17 cellular contexts compared by ENCODE assay signal in the genomic region with DNA sequence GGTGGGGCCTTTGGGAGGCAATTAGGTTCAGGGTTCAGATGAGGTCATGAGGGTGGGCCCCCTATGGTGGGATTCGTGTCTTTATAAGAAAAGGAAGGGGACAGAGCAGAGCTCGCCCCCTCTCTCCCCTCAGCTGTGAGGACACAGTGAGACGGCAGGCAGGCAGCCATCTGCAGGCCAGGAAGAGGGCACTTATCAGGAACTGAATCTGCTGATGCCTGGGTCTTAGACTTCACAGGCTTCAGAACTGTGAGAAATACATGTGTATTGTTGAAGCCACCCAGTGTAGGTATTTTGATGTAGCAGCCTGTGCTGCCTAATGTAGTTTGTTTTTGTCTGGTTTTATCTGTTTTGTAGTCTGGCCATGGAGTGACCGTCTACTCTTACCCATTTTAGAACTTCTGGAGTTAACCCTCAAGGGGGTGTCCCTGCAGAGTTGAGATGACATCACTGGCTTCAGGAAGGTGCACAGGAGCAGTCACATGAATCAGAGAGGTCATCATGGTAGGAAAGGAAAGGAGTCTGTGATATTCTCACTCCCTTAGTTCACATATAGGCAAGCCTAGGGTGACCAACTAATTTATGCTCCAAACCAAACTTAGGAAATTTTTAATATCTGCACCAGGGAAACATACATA.
A peak's percentile ranks its signal among the peaks of the same experiment; 100 is the strongest.
DNase-seq lines count a peak whose midpoint lies in the region; ATAC-seq and TF ChIP-seq lines count a peak whose summit lies in the region.
"Had no signal": no experiment of that assay in that cellular context is flagged by ENCODE, and none has a peak within 500 bp of the region (broad histone marks: within the 10 kb centered on the region; RNA-seq: fewer than 3 reads in every experiment).

No MANE protein-coding gene starts in this region.

- H3K36me3 Mint-ChIP-seq in activated CD8-positive, alpha-beta T cell treated with anti-CD3 and anti-CD28 coated beads, Interleukin-2, amount 10 ng/mL, durations not matched to agents 7 days and 5 days (ENCODE audit: low read depth), result no peaks in the 10 kb centered on the region
- no peaks in the 10 kb centered on the region for H3K36me3 Mint-ChIP-seq in activated CD8-positive, alpha-beta T cell treated with anti-CD3 and anti-CD28 coated beads for 36 hours (ENCODE audit: low read depth)
- H3K36me3 Mint-ChIP-seq in WTC11 (peaks cover 5% of the 10 kb centered on the region), HFFc6 (ENCODE audit: low read depth) (no peaks in the 10 kb centered on the region; the same call in 1 of the 2 replicates)
- H3K36me3 Mint-ChIP-seq in effector memory CD8-positive, alpha-beta T cell (ENCODE audit: insufficient read depth), result no peaks in the 10 kb centered on the region

- H3K27ac Mint-ChIP-seq in activated CD8-positive, alpha-beta T cell treated with anti-CD3 and anti-CD28 coated beads, Interleukin-2, amount 10 ng/mL, durations not matched to agents 7 days and 5 days, result peak overlapping the region; percentile 13
- H3K27ac Mint-ChIP-seq in activated CD8-positive, alpha-beta T cell treated with anti-CD3 and anti-CD28 coated beads for 36 hours, result no peak overlapping the region
- no peak overlapping the region for H3K27ac Mint-ChIP-seq in WTC11
- H3K27ac Mint-ChIP-seq in effector memory CD8-positive, alpha-beta T cell, result no peak overlapping the region
- no peak overlapping the region for H3K27ac Mint-ChIP-seq in HFFc6
- H3K27ac Mint-ChIP-seq: CD4-positive, alpha-beta T cell had no signal

- no peaks in the 10 kb centered on the region for H3K9me3 Mint-ChIP-seq in activated CD8-positive, alpha-beta T cell treated with anti-CD3 and anti-CD28 coated beads, Interleukin-2, amount 10 ng/mL, durations not matched to agents 7 days and 5 days (ENCODE audit: insufficient read depth)
- no peaks in the 10 kb centered on the region for H3K9me3 Mint-ChIP-seq in activated CD8-positive, alpha-beta T cell treated with anti-CD3 and anti-CD28 coated beads for 36 hours
- H3K9me3 Mint-ChIP-seq in WTC11 (peaks cover 10% of the 10 kb centered on the region), HFFc6 (peaks cover 5% of the 10 kb centered on the region; the same call in 1 of the 2 replicates)
- H3K9me3 Mint-ChIP-seq in effector memory CD8-positive, alpha-beta T cell, result peaks cover 0 to 3% of the 10 kb centered on the region in 2 donors

- H2AFZ ChIP-seq in osteoblast (ENCODE audit: low read length), result no peak overlapping the region

- H3K4me1 Mint-ChIP-seq in activated CD8-positive, alpha-beta T cell treated with anti-CD3 and anti-CD28 coated beads, Interleukin-2, amount 10 ng/mL, durations not matched to agents 7 days and 5 days (ENCODE audit: low read depth), result peaks cover 9% of the 10 kb centered on the region
- H3K4me1 Mint-ChIP-seq in activated CD8-positive, alpha-beta T cell treated with anti-CD3 and anti-CD28 coated beads for 36 hours (ENCODE audit: low read depth), result no peaks in the 10 kb centered on the region
- H3K4me1 Mint-ChIP-seq in WTC11, result peaks cover 21% of the 10 kb centered on the region
- H3K4me1 Mint-ChIP-seq in effector memory CD8-positive, alpha-beta T cell (ENCODE audit: low read depth in 2 of 2), result no peaks in the 10 kb centered on the region
- H3K4me1 Mint-ChIP-seq in HFFc6 (ENCODE audit: low read depth), result peaks cover 10% of the 10 kb centered on the region

- CTCF ChIA-PET in activated CD8-positive, alpha-beta T cell treated with anti-CD3 and anti-CD28 coated beads, Interleukin-2, amount 10 ng/mL, durations not matched to agents 7 days and 5 days (lab: Charles Lee), result no interaction called here
- CTCF ChIA-PET in activated CD8-positive, alpha-beta T cell treated with anti-CD3 and anti-CD28 coated beads for 36 hours (lab: Charles Lee), result no interaction called here
- CTCF ChIA-PET in WTC11 (lab: Charles Lee), result no interaction called here

- no peak for ATAC-seq in activated CD8-positive, alpha-beta T cell treated with anti-CD3 and anti-CD28 coated beads, Interleukin-2, amount 10 ng/mL, durations not matched to agents 7 days and 5 days
- ATAC-seq in activated CD8-positive, alpha-beta T cell treated with anti-CD3 and anti-CD28 coated beads for 36 hours, result no peak
- ATAC-seq in HG03565 (IDR thresholded peaks at IDR 0.05; ENCODE audit: unreplicated experiment) (peak; percentile 39), WTC11 (peak; percentile 56)
- no peak for ATAC-seq in effector memory CD8-positive, alpha-beta T cell (replicated peaks)
- ATAC-seq: A549 had no signal

- H3K4me1 ChIP-seq in osteoblast (ENCODE audit: insufficient read depth, low read length), result no peaks in the 10 kb centered on the region
- H3K4me1 ChIP-seq: A549, upper lobe of left lung had no signal

- POLR2A ChIA-PET in activated CD8-positive, alpha-beta T cell treated with anti-CD3 and anti-CD28 coated beads, Interleukin-2, amount 10 ng/mL, durations not matched to agents 7 days and 5 days (lab: Charles Lee), result interaction anchor here (0.6 kb wide), 1 partner anchor 223 kb away, joined by 3 read pairs; no protein-coding TSS in a partner anchor
- POLR2A ChIA-PET in activated CD8-positive, alpha-beta T cell treated with anti-CD3 and anti-CD28 coated beads for 36 hours (lab: Charles Lee), result interaction anchor here (0.5 kb wide), 1 partner anchor 519 kb away, joined by 3 read pairs; no protein-coding TSS in a partner anchor
- POLR2A ChIA-PET in WTC11 (lab: Charles Lee), result interaction anchor here (0.6 kb wide), 1 partner anchor 138 kb away, joined by 4 read pairs; no protein-coding TSS in a partner anchor

- H3K4me2 ChIP-seq in osteoblast (ENCODE audit: insufficient read depth, low read length), result no peak overlapping the region
- H3K4me2 ChIP-seq: A549 had no signal

- no peaks in the 10 kb centered on the region for H3K27me3 Mint-ChIP-seq in activated CD8-positive, alpha-beta T cell treated with anti-CD3 and anti-CD28 coated beads, Interleukin-2, amount 10 ng/mL, durations not matched to agents 7 days and 5 days (ENCODE audit: low read depth)
- no peaks in the 10 kb centered on the region for H3K27me3 Mint-ChIP-seq in activated CD8-positive, alpha-beta T cell treated with anti-CD3 and anti-CD28 coated beads for 36 hours
- H3K27me3 Mint-ChIP-seq in WTC11 (ENCODE audit: low read depth) (no peaks in the 10 kb centered on the region; the same call in 1 of the 2 replicates), HFFc6 (ENCODE audit: insufficient read depth) (peaks cover 3% of the 10 kb centered on the region)
- H3K27me3 Mint-ChIP-seq in effector memory CD8-positive, alpha-beta T cell, result peaks cover 0 to 6% of the 10 kb centered on the region in 2 donors
- H3K27me3 Mint-ChIP-seq: CD4-positive, alpha-beta T cell had no signal

- no peaks in the 10 kb centered on the region for H3K9me3 ChIP-seq in osteoblast (ENCODE audit: low read depth, low read length)
- H3K9me3 ChIP-seq: A549, upper lobe of left lung had no signal

- DNase-seq in activated CD8-positive, alpha-beta T cell treated with anti-CD3 and anti-CD28 coated beads, Interleukin-2, amount 10 ng/mL, durations not matched to agents 7 days and 5 days, result no peak
- DNase-seq in activated CD8-positive, alpha-beta T cell treated with anti-CD3 and anti-CD28 coated beads for 36 hours, result no peak
- DNase-seq in WTC11 (ENCODE audit: low spot score) (no peak), osteoblast (ENCODE audit: insufficient read length, low spot score, missing footprints) (peak; percentile 13), HFFc6 (no peak), posterior vena cava (ENCODE audit: low spot score) (no peak)
- no peak for DNase-seq in effector memory CD8-positive, alpha-beta T cell
- DNase-seq: activated effector memory CD4-positive, alpha-beta T cell treated with Interleukin-2 at 50 U/mL for 16 hours; CD4-positive, alpha-beta T cell; NCI-H1436; nucleus accumbens; small intestine; upper lobe of left lung had no signal

- no peaks in the 10 kb centered on the region for H4K20me1 ChIP-seq in osteoblast (ENCODE audit: insufficient read depth, low read length)

- H3K4me3 ChIP-seq in osteoblast (ENCODE audit: insufficient read depth, low read length), result no peak overlapping the region
- H3K4me3 ChIP-seq: A549, upper lobe of left lung had no signal

- intact Hi-C loops in activated CD8-positive, alpha-beta T cell treated with anti-CD3 and anti-CD28 coated beads for 36 hours (cut with micrococcal nuclease), result no loop called here
- intact Hi-C loops in posterior vena cava (cut with DNase I), result loop anchor here in 1 of 2 donors (5.0 kb wide), 1 partner anchor 777 kb away; no protein-coding TSS in a partner anchor

- H3K27ac ChIP-seq in osteoblast (ENCODE audit: low read depth, low read length), result no peak overlapping the region
- H3K27ac ChIP-seq: A549, epithelial cell of prostate, upper lobe of left lung, VCaP had no signal

- TF ChIP-seq CTCF in activated CD8-positive, alpha-beta T cell treated with anti-CD3 and anti-CD28 coated beads for 36 hours (IDR thresholded peaks at IDR 0.05), result no peak
- TF ChIP-seq CTCF in WTC11 (IDR thresholded peaks at IDR 0.05), result no peak
- TF ChIP-seq CTCF in osteoblast (IDR thresholded peaks at IDR 0.05; ENCODE audit: extremely low read depth, low read depth, low read length), result no peak
- no peak for TF ChIP-seq CTCF in HFFc6 (IDR thresholded peaks at IDR 0.05)

- H3K27me3 ChIP-seq in osteoblast (ENCODE audit: insufficient read depth, low read length), result no peaks in the 10 kb centered on the region
- H3K27me3 ChIP-seq: upper lobe of left lung had no signal

- no peak overlapping the region for H3K4me3 Mint-ChIP-seq in activated CD8-positive, alpha-beta T cell treated with anti-CD3 and anti-CD28 coated beads, Interleukin-2, amount 10 ng/mL, durations not matched to agents 7 days and 5 days
- no peak overlapping the region for H3K4me3 Mint-ChIP-seq in activated CD8-positive, alpha-beta T cell treated with anti-CD3 and anti-CD28 coated beads for 36 hours
- no peak overlapping the region for H3K4me3 Mint-ChIP-seq in WTC11
- no peak overlapping the region for H3K4me3 Mint-ChIP-seq in effector memory CD8-positive, alpha-beta T cell
- no peak overlapping the region for H3K4me3 Mint-ChIP-seq in HFFc6
- H3K4me3 Mint-ChIP-seq: CD4-positive, alpha-beta T cell had no signal

- H3K79me2 ChIP-seq in osteoblast (ENCODE audit: insufficient read depth, low read length), result no peaks in the 10 kb centered on the region

- H3K36me3 ChIP-seq in osteoblast (ENCODE audit: insufficient read depth, low read length), result no peaks in the 10 kb centered on the region
- H3K36me3 ChIP-seq: upper lobe of left lung had no signal

Comparison
In these comparisons a context has a peak if more than half of its experiments do, and no peak if none do; other contexts are left out.
1. ATAC-seq: peak in HG03565 (single experiment) and WTC11 (single experiment); none in activated CD8-positive, alpha-beta T cell treated with anti-CD3 and anti-CD28 coated beads, Interleukin-2, amount 10 ng/mL, durations not matched to agents 7 days and 5 days (single experiment), activated CD8-positive, alpha-beta T cell treated with anti-CD3 and anti-CD28 coated beads for 36 hours (single experiment) and effector memory CD8-positive, alpha-beta T cell (single experiment).